9 cellular contexts compared by ENCODE assay signal in genomic region chr6:42454428-42454791, GRCh38. TPM values are rescaled to one million over a fixed set of nuclear protein-coding genes. Genes with fewer than 3 reads are reported as not detected.
DNase-seq lines count a peak whose midpoint lies in the region; ATAC-seq lines count a peak whose summit lies in the region.
"Had no signal": no experiment of that assay in that cellular context is flagged by ENCODE, and none has a peak within 500 bp of the region (broad histone marks: within the 10 kb centered on the region; RNA-seq: fewer than 3 reads in every experiment).

No MANE protein-coding gene starts in this region.

- ATAC-seq in naive B cell (ENCODE audit: low read depth in 2 of 2) (no peak), HG02763 (IDR thresholded peaks at IDR 0.05; ENCODE audit: unreplicated experiment) (no peak)

- no peak overlapping the region for H3K4me3 ChIP-seq in BLaER1 treated with 17β-estradiol and CSF1 and Interleukin-3, amounts not matched to agents 10 nM and 100 nM
- H3K4me3 ChIP-seq in ectodermal cell (ENCODE audit: insufficient read depth, low read depth, low read length): peak overlapping the region; percentile 69

- DNase-seq in LoVo (ENCODE audit: low spot score) (peak; percentile 22), naive B cell (no peak), NCI-H1105 treated with DMSO at 0.1 percent for 48 hours (lab: John Stamatoyannopoulos, UW) (no peak), DMS114 treated with DMSO at 0.1 percent for 48 hours (lab: John Stamatoyannopoulos, UW; ENCODE audit: unreplicated experiment) (no peak)
- DNase-seq in activated CD4-positive, alpha-beta T cell treated with anti-CD3 and anti-CD28 coated beads for 48 hours: no peak
- DNase-seq: GF-D8 had no signal

- H3K4me3 Mint-ChIP-seq in naive B cell: peak overlapping the region in 7 of 8 donors; percentile 68 to 95 (median 87)

- H3K36me3 Mint-ChIP-seq in naive B cell: no peaks in the 10 kb centered on the region

- H4K20me1 ChIP-seq in BLaER1 treated with 17β-estradiol and CSF1 and Interleukin-3, amounts not matched to agents 10 nM and 100 nM: no peaks in the 10 kb centered on the region

- no peaks in the 10 kb centered on the region for H3K9me3 ChIP-seq in BLaER1 treated with 17β-estradiol and CSF1 and Interleukin-3, amounts not matched to agents 10 nM and 100 nM (replicated peaks in 1 of 11)
- H3K9me3 ChIP-seq in ectodermal cell (ENCODE audit: control insufficient read depth, low read length): no peaks in the 10 kb centered on the region

- H3K27me3 Mint-ChIP-seq in naive B cell: peaks cover 24 to 42% (median 35%) of the 10 kb centered on the region in 3 donors

- no peaks in the 10 kb centered on the region for H3K36me3 ChIP-seq in BLaER1 treated with 17β-estradiol and CSF1 and Interleukin-3, amounts not matched to agents 10 nM and 100 nM
- no peaks in the 10 kb centered on the region for H3K36me3 ChIP-seq in ectodermal cell (ENCODE audit: control insufficient read depth, insufficient read depth, low read length)

- 2 to 5% methylated on average over 11 of the region's 11 CpGs for WGBS in ectodermal cell, 2 experiments

- no peak overlapping the region for H3K27ac ChIP-seq in BLaER1 treated with 17β-estradiol and CSF1 and Interleukin-3, amounts not matched to agents 10 nM and 100 nM
- H3K27ac ChIP-seq in ectodermal cell (ENCODE audit: insufficient read depth, low read depth, low read length, poor library complexity, severe bottlenecking): peak overlapping the region; percentile 93

- H3K9me3 Mint-ChIP-seq in naive B cell: no peaks in the 10 kb centered on the region

- peaks cover 0 to 14% (median 0%) of the 10 kb centered on the region in 11 experiments; a peak in 4 of 22 replicates for H3K27me3 ChIP-seq in BLaER1 treated with 17β-estradiol and CSF1 and Interleukin-3, amounts not matched to agents 10 nM and 100 nM
- H3K27me3 ChIP-seq in ectodermal cell (ENCODE audit: control insufficient read depth, insufficient read depth, low read length, poor library complexity, severe bottlenecking): no peaks in the 10 kb centered on the region

- H3K4me2 ChIP-seq in BLaER1 treated with 17β-estradiol and CSF1 and Interleukin-3, amounts not matched to agents 10 nM and 100 nM: peak overlapping the region; percentile 85 to 98 (median 95)

- H3K4me1 ChIP-seq in BLaER1 treated with 17β-estradiol and CSF1 and Interleukin-3, amounts not matched to agents 10 nM and 100 nM: peaks cover 18 to 29% (median 26%) of the 10 kb centered on the region in 10 experiments
- H3K4me1 ChIP-seq in ectodermal cell (ENCODE audit: control insufficient read depth, insufficient read depth, low read length): peaks cover 8% of the 10 kb centered on the region

- H3K9ac ChIP-seq in BLaER1 treated with 17β-estradiol and CSF1 and Interleukin-3, amounts not matched to agents 10 nM and 100 nM: peak overlapping the region in 1 of 11 experiments; percentile 93; a peak in 1 of 22 replicates

- H3K27ac Mint-ChIP-seq in naive B cell: peak overlapping the region in 1 of 6 donors; percentile 57

- H3K4me1 Mint-ChIP-seq in naive B cell: peaks cover 20 to 33% (median 27%) of the 10 kb centered on the region in 3 donors

RNA-seq across cellular contexts. Expression of gene TRERF1, which starts 2.7 kb away (rescaled TPM):
- polyA plus RNA-seq in ectodermal cell (2013, experiment 1 of 4): 16.5 TPM
- polyA plus RNA-seq in ectodermal cell (2013, experiment 2 of 4): 16.4 TPM
- polyA plus RNA-seq in ectodermal cell (2013, experiment 3 of 4): 14.1 TPM
- polyA plus RNA-seq in ectodermal cell (2013, experiment 4 of 4): 15.2 TPM
- under 1 TPM in 3 of 6 donors, not detected in 3; 0.07 to 0.13 (median 0.08) TPM for polyA plus RNA-seq in naive B cell (ENCODE audit: low read depth in 6 of 6)
